ENCODE assay signal across 9 cellular contexts in genomic region chr14:78698991-78699390, GRCh38.
"Had no signal": no experiment of that assay in that cellular context is flagged by ENCODE, and none has a peak within 500 bp of the region (broad histone marks: within the 10 kb centered on the region; RNA-seq: fewer than 3 reads in every experiment).

No MANE protein-coding gene starts in this region.

- H3K9me3 Mint-ChIP-seq: GM23338, H9, HFFc6 had no signal

- ATAC-seq: GM23338, HCT116 had no signal

- H3K9me3 ChIP-seq: HAP-1 had no signal

- H3K4me1 ChIP-seq: HAP-1 had no signal

- H3K27ac Mint-ChIP-seq: GM23338, H9, HFFc6 had no signal

- H3K9ac ChIP-seq: GM23248 had no signal

- H3K4me1 Mint-ChIP-seq: GM23338 had no signal

- DNase-seq: GM23248, GOT3, H7, H9, HCEC 1CT, HFFc6 had no signal

- H3K4me3 Mint-ChIP-seq: GM23338, H9, HFFc6 had no signal

- H3K27ac ChIP-seq: GM23248 had no signal

- H3K4me3 ChIP-seq: GM23248, GM23338, HAP-1 had no signal

- H3K36me3 ChIP-seq: HAP-1 had no signal
